ENCODE assay signal across 39 cellular contexts in the genomic region with DNA sequence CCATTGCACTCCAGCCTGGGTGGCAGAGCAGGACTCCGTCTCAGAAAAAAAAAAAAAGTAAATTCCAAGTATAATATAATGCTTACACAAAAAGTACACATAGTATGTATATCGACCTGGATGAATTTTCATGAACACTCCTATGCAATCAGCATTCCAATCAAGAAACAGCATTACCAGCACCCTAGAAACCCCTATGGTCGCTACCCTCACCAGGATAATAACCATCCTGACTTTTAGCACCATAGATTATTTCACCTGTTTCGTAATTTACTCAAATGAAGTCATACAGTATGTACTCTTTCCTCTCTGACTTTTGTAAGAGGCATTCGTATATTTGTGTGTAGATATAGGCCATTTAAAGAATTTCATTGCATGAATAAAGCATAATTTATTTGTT. TPM values are rescaled to one million over a fixed set of nuclear protein-coding genes. Genes with fewer than 3 reads are reported as not detected.
"Had no signal": no experiment of that assay in that cellular context is flagged by ENCODE, and none has a peak within 500 bp of the region (broad histone marks: within the 10 kb centered on the region; RNA-seq: fewer than 3 reads in every experiment).

No MANE protein-coding gene starts in this region.

- DNase-seq: Karpas-422, Kasumi-1, MG63, MM.1S, MV-4-11, NCI-H1048, NCI-H1092, NCI-H1092 treated with DMSO at 0.1 percent for 48 hours, NCI-H1105, NCI-H1105 treated with DMSO at 0.1 percent for 48 hours, NCI-H1417, NCI-H1417 treated with DMSO at 0.1 percent for 48 hours, NCI-H1436, NCI-H1436 treated with DMSO at 0.1 percent for 48 hours, NCI-H146, NCI-H1694, NCI-H1694 treated with DMSO at 0.1 percent for 48 hours, NCI-H187, NCI-H187 treated with DMSO at 0.1 percent for 48 hours, NCI-H1930, NCI-H2029, NCI-H2029 treated with DMSO at 0.1 percent for 48 hours, NCI-H2081, NCI-H2081 treated with DMSO at 0.1 percent for 48 hours, NCI-H2107, NCI-H2171 treated with DMSO at 0.1 percent for 48 hours, NCI-H2227 treated with DMSO at 0.1 percent for 48 hours, NCI-H226, NCI-H345, NCI-H446, NCI-H446 treated with DMSO at 0.1 percent for 48 hours, NCI-H510A, NCI-H510A treated with DMSO at 0.1 percent for 48 hours, NCI-H524, NCI-H524 treated with DMSO at 0.1 percent for 48 hours had no signal

- H3K9me3 ChIP-seq: MG63 had no signal

- H3K36me3 ChIP-seq: MG63 had no signal

- H3K4me3 ChIP-seq: MG63 had no signal

RNA-seq across cellular contexts. Expression of gene PCDH8, which starts 47.6 kb away (rescaled TPM):
- total RNA-seq: LHCN-M2, M059J, MCF 10A, NCI-H460 had no signal
